ENCODE assay signal across 9 cellular contexts in the genomic region with DNA sequence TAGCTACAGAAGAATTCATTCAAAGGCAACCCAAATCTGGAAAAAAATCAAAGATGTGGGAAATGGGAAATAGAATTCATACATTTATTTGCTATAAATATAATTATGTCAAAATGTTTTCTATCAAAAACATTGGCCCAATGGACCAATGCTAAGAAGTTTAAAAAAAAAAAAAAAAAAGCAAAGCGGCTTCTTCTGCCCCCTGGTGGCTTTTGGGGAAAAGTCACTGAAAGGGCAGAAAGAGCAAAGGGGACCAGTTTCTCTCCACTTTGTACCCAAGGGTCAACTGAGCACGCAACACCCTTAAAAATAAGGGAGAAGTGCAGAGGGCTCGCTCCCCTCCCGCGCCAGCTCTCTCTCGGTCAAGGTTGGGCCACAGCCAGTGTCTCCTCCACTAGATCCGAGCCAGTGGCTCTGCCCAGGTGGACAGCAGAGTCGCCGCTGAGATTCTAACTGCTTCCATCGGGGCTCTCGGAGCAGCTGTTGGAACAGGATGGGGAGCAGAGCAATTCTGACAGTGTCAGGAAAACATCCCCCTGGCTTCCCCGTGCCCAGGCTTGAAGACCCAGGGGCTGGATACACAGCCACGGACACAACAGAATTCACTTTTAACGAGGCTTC.
DNase-seq lines count a peak whose midpoint lies in the region; ATAC-seq and TF ChIP-seq lines count a peak whose summit lies in the region.
"Had no signal": no experiment of that assay in that cellular context is flagged by ENCODE, and none has a peak within 500 bp of the region (broad histone marks: within the 10 kb centered on the region; RNA-seq: fewer than 3 reads in every experiment).

No MANE protein-coding gene starts in this region.

- H3K27me3 Mint-ChIP-seq in activated T-cell treated with anti-CD3 and anti-CD28 coated beads, Interleukin-2, amount 50 U/mL, for 72 hours (ENCODE audit: low read depth) = peaks cover 40% of the 10 kb centered on the region
- H3K27me3 Mint-ChIP-seq in activated T-cell treated with anti-CD3 and anti-CD28 coated beads, Interleukin-2, amount 50 U/mL, for 24 hours = peaks cover 63% of the 10 kb centered on the region
- no peaks in the 10 kb centered on the region for H3K27me3 Mint-ChIP-seq in chondrocyte (ENCODE audit: low read depth)
- peaks cover 37% of the 10 kb centered on the region for H3K27me3 Mint-ChIP-seq in T-helper 2 cell treated with Interferon-gamma antibody and Interleukin-4, amounts not matched to agents 5 μg/mL and 100 μg/mL, for 36 hours (ENCODE audit: low read depth)

- TF ChIP-seq CTCF in chondrocyte (IDR thresholded peaks at IDR 0.05) (peak; percentile 91), mucosa of descending colon (IDR thresholded peaks at IDR 0.05) (peak; percentile 53)

- no peaks in the 10 kb centered on the region for H3K9me3 Mint-ChIP-seq in activated T-cell treated with anti-CD3 and anti-CD28 coated beads, Interleukin-2, amount 50 U/mL, for 72 hours
- no peaks in the 10 kb centered on the region for H3K9me3 Mint-ChIP-seq in activated T-cell treated with anti-CD3 and anti-CD28 coated beads, Interleukin-2, amount 50 U/mL, for 24 hours
- H3K9me3 Mint-ChIP-seq in chondrocyte (ENCODE audit: low read depth) = no peaks in the 10 kb centered on the region
- H3K9me3 Mint-ChIP-seq in T-helper 2 cell treated with Interferon-gamma antibody and Interleukin-4, amounts not matched to agents 5 μg/mL and 100 μg/mL, for 36 hours = no peaks in the 10 kb centered on the region

- ATAC-seq in activated T-cell treated with anti-CD3 and anti-CD28 coated beads, Interleukin-2, amount 50 U/mL, for 72 hours (replicated peaks in 1 of 2) = no peak
- no peak for ATAC-seq in mucosa of descending colon

- H3K4me3 ChIP-seq in mucosa of descending colon = no peak overlapping the region

- no peak overlapping the region for H3K27ac Mint-ChIP-seq in activated T-cell treated with anti-CD3 and anti-CD28 coated beads, Interleukin-2, amount 50 U/mL, for 72 hours
- H3K27ac Mint-ChIP-seq in activated T-cell treated with anti-CD3 and anti-CD28 coated beads, Interleukin-2, amount 50 U/mL, for 24 hours = no peak overlapping the region
- no peak overlapping the region for H3K27ac Mint-ChIP-seq in chondrocyte (ENCODE audit: unreplicated experiment)
- H3K27ac Mint-ChIP-seq in T-helper 2 cell treated with Interferon-gamma antibody and Interleukin-4, amounts not matched to agents 5 μg/mL and 100 μg/mL, for 36 hours = no peak overlapping the region
- H3K27ac Mint-ChIP-seq: activated naive CD8-positive, alpha-beta T cell had no signal

- no peaks in the 10 kb centered on the region for H3K36me3 Mint-ChIP-seq in activated T-cell treated with anti-CD3 and anti-CD28 coated beads, Interleukin-2, amount 50 U/mL, for 72 hours (ENCODE audit: insufficient read depth in 2 of 2)
- no peaks in the 10 kb centered on the region for H3K36me3 Mint-ChIP-seq in activated T-cell treated with anti-CD3 and anti-CD28 coated beads, Interleukin-2, amount 50 U/mL, for 24 hours (ENCODE audit: low read depth)
- H3K36me3 Mint-ChIP-seq in chondrocyte (ENCODE audit: low read depth) = no peaks in the 10 kb centered on the region
- no peaks in the 10 kb centered on the region for H3K36me3 Mint-ChIP-seq in T-helper 2 cell treated with Interferon-gamma antibody and Interleukin-4, amounts not matched to agents 5 μg/mL and 100 μg/mL, for 36 hours (ENCODE audit: low read depth)
- H3K36me3 Mint-ChIP-seq: activated naive CD8-positive, alpha-beta T cell had no signal

- H3K4me1 ChIP-seq in mucosa of descending colon (ENCODE audit: low read depth) = no peaks in the 10 kb centered on the region

- H3K36me3 ChIP-seq in mucosa of descending colon (ENCODE audit: low read depth) = no peaks in the 10 kb centered on the region

- no peaks in the 10 kb centered on the region for H3K9me3 ChIP-seq in mucosa of descending colon

- H3K4me3 Mint-ChIP-seq in activated T-cell treated with anti-CD3 and anti-CD28 coated beads, Interleukin-2, amount 50 U/mL, for 72 hours = no peak overlapping the region
- no peak overlapping the region for H3K4me3 Mint-ChIP-seq in activated T-cell treated with anti-CD3 and anti-CD28 coated beads, Interleukin-2, amount 50 U/mL, for 24 hours
- no peak overlapping the region for H3K4me3 Mint-ChIP-seq in chondrocyte (ENCODE audit: unreplicated experiment)
- H3K4me3 Mint-ChIP-seq in T-helper 2 cell treated with Interferon-gamma antibody and Interleukin-4, amounts not matched to agents 5 μg/mL and 100 μg/mL, for 36 hours = no peak overlapping the region
- H3K4me3 Mint-ChIP-seq: activated naive CD8-positive, alpha-beta T cell had no signal

- intact Hi-C loops in mucosa of descending colon (cut with DNase I, micrococcal nuclease) = loop anchor here (5.0 to 10.0 kb wide), 2 partner anchors 790 to 792 kb away; no protein-coding TSS in a partner anchor

- peaks cover 20% of the 10 kb centered on the region for H3K4me1 Mint-ChIP-seq in activated T-cell treated with anti-CD3 and anti-CD28 coated beads, Interleukin-2, amount 50 U/mL, for 72 hours (ENCODE audit: low read depth)
- peaks cover 15% of the 10 kb centered on the region for H3K4me1 Mint-ChIP-seq in activated T-cell treated with anti-CD3 and anti-CD28 coated beads, Interleukin-2, amount 50 U/mL, for 24 hours (ENCODE audit: low read depth)
- H3K4me1 Mint-ChIP-seq in chondrocyte (ENCODE audit: low read depth) = no peaks in the 10 kb centered on the region
- peaks cover 3% of the 10 kb centered on the region for H3K4me1 Mint-ChIP-seq in T-helper 2 cell treated with Interferon-gamma antibody and Interleukin-4, amounts not matched to agents 5 μg/mL and 100 μg/mL, for 36 hours (ENCODE audit: low read depth)

- DNase-seq in activated T-cell treated with anti-CD3 and anti-CD28 coated beads, Interleukin-2, amount 50 U/mL, for 72 hours = peak; percentile 23 to 24
- DNase-seq in activated T-cell treated with anti-CD3 and anti-CD28 coated beads, Interleukin-2, amount 50 U/mL, for 24 hours = no peak
- DNase-seq in NAMALWA (ENCODE audit: low spot score) (peak; percentile 47), chondrocyte (ENCODE audit: low spot score) (no peak), mucosa of descending colon (peak in 1 of 3 donors; percentile 25), NCI-H2171 (lab: John Stamatoyannopoulos, UW) (no peak), NCI-H1417 treated with DMSO at 0.1 percent for 48 hours (lab: John Stamatoyannopoulos, UW) (no peak)
- no peak for DNase-seq in T-helper 2 cell treated with Interferon-gamma antibody and Interleukin-4, amounts not matched to agents 5 μg/mL and 100 μg/mL, for 36 hours (ENCODE audit: low spot score)

Comparison
In these comparisons a context has a peak if more than half of its experiments do, and no peak if none do; other contexts are left out.
1. DNase-seq: peak in activated T-cell treated with anti-CD3 and anti-CD28 coated beads, Interleukin-2, amount 50 U/mL, for 72 hours (2 of 2) and NAMALWA (single experiment); none in activated T-cell treated with anti-CD3 and anti-CD28 coated beads, Interleukin-2, amount 50 U/mL, for 24 hours (single experiment), chondrocyte (single experiment), NCI-H2171 (single experiment), NCI-H1417 treated with DMSO at 0.1 percent for 48 hours (single experiment) and T-helper 2 cell treated with Interferon-gamma antibody and Interleukin-4, amounts not matched to agents 5 μg/mL and 100 μg/mL, for 36 hours (single experiment).